ENCODE assay signal across 1 cellular context in the genomic region with DNA sequence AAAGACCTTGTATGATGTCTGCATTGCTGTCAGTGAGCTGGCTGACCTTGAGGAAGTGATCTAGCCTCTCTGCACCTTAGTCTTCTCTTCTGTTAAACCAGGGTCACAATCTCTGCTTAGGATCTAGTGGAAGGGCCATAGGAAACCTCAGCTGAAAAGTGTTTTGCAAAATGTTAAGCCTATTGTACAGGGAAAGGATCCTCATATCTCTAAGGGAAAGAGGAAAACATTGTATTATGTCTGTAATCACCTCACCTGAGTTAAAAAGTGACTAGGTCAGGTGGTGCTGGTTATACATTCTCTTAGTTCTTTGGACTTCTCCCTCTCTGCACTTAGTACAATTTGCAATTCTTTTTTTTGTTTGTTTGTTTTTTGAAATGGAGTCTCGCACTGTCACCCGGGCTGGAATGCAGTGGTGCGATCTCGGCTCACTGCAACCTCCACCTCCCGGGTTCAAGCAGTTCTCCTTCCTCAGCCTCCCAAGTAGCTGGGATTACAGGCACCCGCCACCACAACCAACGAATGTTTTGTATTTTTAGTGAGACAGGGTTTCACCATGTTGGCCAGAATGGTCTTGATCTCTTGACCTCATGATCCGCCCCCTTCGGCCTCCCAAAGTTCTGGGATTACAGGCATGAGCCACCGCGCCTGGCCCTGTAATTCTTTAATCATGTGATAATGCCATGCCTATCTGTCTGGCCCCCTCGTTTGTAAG.
TF ChIP-seq lines count a peak whose summit lies in the region.

No MANE protein-coding gene starts in this region.

TF ChIP-seq in HepG2, 621 proteins besides CTCF, POLR2A, EP300 and RAD21 (continued from another document and continues in another):
- TF ChIP-seq, protein P1, sequence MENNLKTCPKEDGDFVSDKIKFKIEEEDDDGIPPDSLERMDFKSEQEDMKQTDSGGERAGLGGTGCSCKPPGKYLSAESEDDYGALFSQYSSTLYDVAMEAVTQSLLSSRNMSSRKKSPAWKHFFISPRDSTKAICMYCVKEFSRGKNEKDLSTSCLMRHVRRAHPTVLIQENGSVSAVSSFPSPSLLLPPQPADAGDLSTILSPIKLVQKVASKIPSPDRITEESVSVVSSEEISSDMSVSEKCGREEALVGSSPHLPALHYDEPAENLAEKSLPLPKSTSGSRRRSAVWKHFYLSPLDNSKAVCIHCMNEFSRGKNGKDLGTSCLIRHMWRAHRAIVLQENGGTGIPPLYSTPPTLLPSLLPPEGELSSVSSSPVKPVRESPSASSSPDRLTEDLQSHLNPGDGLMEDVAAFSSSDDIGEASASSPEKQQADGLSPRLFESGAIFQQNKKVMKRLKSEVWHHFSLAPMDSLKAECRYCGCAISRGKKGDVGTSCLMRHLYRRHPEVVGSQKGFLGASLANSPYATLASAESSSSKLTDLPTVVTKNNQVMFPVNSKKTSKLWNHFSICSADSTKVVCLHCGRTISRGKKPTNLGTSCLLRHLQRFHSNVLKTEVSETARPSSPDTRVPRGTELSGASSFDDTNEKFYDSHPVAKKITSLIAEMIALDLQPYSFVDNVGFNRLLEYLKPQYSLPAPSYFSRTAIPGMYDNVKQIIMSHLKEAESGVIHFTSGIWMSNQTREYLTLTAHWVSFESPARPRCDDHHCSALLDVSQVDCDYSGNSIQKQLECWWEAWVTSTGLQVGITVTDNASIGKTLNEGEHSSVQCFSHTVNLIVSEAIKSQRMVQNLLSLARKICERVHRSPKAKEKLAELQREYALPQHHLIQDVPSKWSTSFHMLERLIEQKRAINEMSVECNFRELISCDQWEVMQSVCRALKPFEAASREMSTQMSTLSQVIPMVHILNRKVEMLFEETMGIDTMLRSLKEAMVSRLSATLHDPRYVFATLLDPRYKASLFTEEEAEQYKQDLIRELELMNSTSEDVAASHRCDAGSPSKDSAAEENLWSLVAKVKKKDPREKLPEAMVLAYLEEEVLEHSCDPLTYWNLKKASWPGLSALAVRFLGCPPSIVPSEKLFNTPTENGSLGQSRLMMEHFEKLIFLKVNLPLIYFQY (CRISPR knock-in tag; IDR thresholded peaks at IDR 0.05; ENCODE audit: borderline replicate concordance) = peak; percentile 38; the same call in 1 of the 2 replicates
- TF ChIP-seq NFIC (IDR thresholded peaks at IDR 0.05; ENCODE audit: low read length) (peak; percentile 57; the same call in 1 of the 2 replicates), TEAD3 (CRISPR knock-in tag; optimal IDR thresholded peaks at IDR 0.05; ENCODE audit: borderline replicate concordance) (peak; percentile 98), THAP11 (CRISPR knock-in tag; IDR thresholded peaks at IDR 0.05) (peak; percentile 66), ZNF350 (CRISPR knock-in tag; IDR thresholded peaks at IDR 0.05; ENCODE audit: borderline replicate concordance, low read depth) (peak; percentile 75; the same call in 1 of the 2 replicates), ZNF235 (CRISPR knock-in tag; IDR thresholded peaks at IDR 0.05; ENCODE audit: borderline replicate concordance) (no peak; the same call in 1 of the 2 replicates), ZNF451 (CRISPR knock-in tag; IDR thresholded peaks at IDR 0.05) (no peak), ZMYM3 (CRISPR knock-in tag; IDR thresholded peaks at IDR 0.05) (peak; percentile 100), SETDB1 (CRISPR knock-in tag; IDR thresholded peaks at IDR 0.05; ENCODE audit: borderline replicate concordance) (no peak; the same call in 1 of the 2 replicates), ZEB1 (IDR thresholded peaks at IDR 0.05; ENCODE audit: insufficient replicate concordance, low read depth) (peak; percentile 81), ZNF572 (CRISPR knock-in tag; IDR thresholded peaks at IDR 0.05) (no peak), MBNL3 (CRISPR knock-in tag; conservative IDR thresholded peaks at IDR 0.05) (no peak), ZNF205 (CRISPR knock-in tag; IDR thresholded peaks at IDR 0.05) (peak; percentile 24; the same call in 1 of the 2 replicates), NCOA2 (CRISPR knock-in tag; IDR thresholded peaks at IDR 0.05) (peak; percentile 89), GTF3A (CRISPR knock-in tag; conservative IDR thresholded peaks at IDR 0.05) (peak; percentile 87; the same call in 1 of the 2 replicates), ZFP1 (CRISPR knock-in tag; IDR thresholded peaks at IDR 0.05) (peak; percentile 89), ZNF879 (CRISPR knock-in tag; IDR thresholded peaks at IDR 0.05) (0 out of 2 replicates have a peak, but pooled peaks have one; percentile 70), CEBPB (IDR thresholded peaks at IDR 0.05; ENCODE audit: borderline replicate concordance, low read depth, low read length) (no peak), HDAC2 (CRISPR knock-in tag; IDR thresholded peaks at IDR 0.05) (peak; percentile 93), JUN (CRISPR knock-in tag; IDR thresholded peaks at IDR 0.05) (peak; percentile 76), ZNF549 (CRISPR knock-in tag; IDR thresholded peaks at IDR 0.05) (no peak), GFI1 (CRISPR knock-in tag; IDR thresholded peaks at IDR 0.05; ENCODE audit: borderline replicate concordance) (peak; percentile 95), ZKSCAN8 (CRISPR knock-in tag; IDR thresholded peaks at IDR 0.05; ENCODE audit: borderline replicate concordance) (peak; percentile 74), ZSCAN22 (CRISPR knock-in tag; IDR thresholded peaks at IDR 0.05) (peak; percentile 68)
- TF ChIP-seq, protein P2, sequence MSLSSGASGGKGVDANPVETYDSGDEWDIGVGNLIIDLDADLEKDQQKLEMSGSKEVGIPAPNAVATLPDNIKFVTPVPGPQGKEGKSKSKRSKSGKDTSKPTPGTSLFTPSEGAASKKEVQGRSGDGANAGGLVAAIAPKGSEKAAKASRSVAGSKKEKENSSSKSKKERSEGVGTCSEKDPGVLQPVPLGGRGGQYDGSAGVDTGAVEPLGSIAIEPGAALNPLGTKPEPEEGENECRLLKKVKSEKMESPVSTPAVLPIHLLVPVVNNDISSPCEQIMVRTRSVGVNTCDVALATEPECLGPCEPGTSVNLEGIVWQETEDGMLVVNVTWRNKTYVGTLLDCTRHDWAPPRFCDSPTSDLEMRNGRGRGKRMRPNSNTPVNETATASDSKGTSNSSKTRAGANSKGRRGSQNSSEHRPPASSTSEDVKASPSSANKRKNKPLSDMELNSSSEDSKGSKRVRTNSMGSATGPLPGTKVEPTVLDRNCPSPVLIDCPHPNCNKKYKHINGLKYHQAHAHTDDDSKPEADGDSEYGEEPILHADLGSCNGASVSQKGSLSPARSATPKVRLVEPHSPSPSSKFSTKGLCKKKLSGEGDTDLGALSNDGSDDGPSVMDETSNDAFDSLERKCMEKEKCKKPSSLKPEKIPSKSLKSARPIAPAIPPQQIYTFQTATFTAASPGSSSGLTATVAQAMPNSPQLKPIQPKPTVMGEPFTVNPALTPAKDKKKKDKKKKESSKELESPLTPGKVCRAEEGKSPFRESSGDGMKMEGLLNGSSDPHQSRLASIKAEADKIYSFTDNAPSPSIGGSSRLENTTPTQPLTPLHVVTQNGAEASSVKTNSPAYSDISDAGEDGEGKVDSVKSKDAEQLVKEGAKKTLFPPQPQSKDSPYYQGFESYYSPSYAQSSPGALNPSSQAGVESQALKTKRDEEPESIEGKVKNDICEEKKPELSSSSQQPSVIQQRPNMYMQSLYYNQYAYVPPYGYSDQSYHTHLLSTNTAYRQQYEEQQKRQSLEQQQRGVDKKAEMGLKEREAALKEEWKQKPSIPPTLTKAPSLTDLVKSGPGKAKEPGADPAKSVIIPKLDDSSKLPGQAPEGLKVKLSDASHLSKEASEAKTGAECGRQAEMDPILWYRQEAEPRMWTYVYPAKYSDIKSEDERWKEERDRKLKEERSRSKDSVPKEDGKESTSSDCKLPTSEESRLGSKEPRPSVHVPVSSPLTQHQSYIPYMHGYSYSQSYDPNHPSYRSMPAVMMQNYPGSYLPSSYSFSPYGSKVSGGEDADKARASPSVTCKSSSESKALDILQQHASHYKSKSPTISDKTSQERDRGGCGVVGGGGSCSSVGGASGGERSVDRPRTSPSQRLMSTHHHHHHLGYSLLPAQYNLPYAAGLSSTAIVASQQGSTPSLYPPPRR (CRISPR knock-in tag; IDR thresholded peaks at IDR 0.05; ENCODE audit: borderline replicate concordance) = peak; percentile 63; the same call in 1 of the 2 replicates
- TF ChIP-seq, protein P3, sequence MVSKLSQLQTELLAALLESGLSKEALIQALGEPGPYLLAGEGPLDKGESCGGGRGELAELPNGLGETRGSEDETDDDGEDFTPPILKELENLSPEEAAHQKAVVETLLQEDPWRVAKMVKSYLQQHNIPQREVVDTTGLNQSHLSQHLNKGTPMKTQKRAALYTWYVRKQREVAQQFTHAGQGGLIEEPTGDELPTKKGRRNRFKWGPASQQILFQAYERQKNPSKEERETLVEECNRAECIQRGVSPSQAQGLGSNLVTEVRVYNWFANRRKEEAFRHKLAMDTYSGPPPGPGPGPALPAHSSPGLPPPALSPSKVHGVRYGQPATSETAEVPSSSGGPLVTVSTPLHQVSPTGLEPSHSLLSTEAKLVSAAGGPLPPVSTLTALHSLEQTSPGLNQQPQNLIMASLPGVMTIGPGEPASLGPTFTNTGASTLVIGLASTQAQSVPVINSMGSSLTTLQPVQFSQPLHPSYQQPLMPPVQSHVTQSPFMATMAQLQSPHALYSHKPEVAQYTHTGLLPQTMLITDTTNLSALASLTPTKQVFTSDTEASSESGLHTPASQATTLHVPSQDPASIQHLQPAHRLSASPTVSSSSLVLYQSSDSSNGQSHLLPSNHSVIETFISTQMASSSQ (IDR thresholded peaks at IDR 0.05; ENCODE audit: low read depth) = peak; percentile 98
- TF ChIP-seq, protein P3 (CRISPR knock-in tag; IDR thresholded peaks at IDR 0.05; ENCODE audit: borderline replicate concordance) = peak; percentile 98
- TF ChIP-seq, protein P4, sequence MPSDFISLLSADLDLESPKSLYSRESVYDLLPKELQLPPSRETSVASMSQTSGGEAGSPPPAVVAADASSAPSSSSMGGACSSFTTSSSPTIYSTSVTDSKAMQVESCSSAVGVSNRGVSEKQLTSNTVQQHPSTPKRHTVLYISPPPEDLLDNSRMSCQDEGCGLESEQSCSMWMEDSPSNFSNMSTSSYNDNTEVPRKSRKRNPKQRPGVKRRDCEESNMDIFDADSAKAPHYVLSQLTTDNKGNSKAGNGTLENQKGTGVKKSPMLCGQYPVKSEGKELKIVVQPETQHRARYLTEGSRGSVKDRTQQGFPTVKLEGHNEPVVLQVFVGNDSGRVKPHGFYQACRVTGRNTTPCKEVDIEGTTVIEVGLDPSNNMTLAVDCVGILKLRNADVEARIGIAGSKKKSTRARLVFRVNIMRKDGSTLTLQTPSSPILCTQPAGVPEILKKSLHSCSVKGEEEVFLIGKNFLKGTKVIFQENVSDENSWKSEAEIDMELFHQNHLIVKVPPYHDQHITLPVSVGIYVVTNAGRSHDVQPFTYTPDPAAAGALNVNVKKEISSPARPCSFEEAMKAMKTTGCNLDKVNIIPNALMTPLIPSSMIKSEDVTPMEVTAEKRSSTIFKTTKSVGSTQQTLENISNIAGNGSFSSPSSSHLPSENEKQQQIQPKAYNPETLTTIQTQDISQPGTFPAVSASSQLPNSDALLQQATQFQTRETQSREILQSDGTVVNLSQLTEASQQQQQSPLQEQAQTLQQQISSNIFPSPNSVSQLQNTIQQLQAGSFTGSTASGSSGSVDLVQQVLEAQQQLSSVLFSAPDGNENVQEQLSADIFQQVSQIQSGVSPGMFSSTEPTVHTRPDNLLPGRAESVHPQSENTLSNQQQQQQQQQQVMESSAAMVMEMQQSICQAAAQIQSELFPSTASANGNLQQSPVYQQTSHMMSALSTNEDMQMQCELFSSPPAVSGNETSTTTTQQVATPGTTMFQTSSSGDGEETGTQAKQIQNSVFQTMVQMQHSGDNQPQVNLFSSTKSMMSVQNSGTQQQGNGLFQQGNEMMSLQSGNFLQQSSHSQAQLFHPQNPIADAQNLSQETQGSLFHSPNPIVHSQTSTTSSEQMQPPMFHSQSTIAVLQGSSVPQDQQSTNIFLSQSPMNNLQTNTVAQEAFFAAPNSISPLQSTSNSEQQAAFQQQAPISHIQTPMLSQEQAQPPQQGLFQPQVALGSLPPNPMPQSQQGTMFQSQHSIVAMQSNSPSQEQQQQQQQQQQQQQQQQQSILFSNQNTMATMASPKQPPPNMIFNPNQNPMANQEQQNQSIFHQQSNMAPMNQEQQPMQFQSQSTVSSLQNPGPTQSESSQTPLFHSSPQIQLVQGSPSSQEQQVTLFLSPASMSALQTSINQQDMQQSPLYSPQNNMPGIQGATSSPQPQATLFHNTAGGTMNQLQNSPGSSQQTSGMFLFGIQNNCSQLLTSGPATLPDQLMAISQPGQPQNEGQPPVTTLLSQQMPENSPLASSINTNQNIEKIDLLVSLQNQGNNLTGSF (CRISPR knock-in tag; IDR thresholded peaks at IDR 0.05) = no peak
- TF ChIP-seq, protein P5, sequence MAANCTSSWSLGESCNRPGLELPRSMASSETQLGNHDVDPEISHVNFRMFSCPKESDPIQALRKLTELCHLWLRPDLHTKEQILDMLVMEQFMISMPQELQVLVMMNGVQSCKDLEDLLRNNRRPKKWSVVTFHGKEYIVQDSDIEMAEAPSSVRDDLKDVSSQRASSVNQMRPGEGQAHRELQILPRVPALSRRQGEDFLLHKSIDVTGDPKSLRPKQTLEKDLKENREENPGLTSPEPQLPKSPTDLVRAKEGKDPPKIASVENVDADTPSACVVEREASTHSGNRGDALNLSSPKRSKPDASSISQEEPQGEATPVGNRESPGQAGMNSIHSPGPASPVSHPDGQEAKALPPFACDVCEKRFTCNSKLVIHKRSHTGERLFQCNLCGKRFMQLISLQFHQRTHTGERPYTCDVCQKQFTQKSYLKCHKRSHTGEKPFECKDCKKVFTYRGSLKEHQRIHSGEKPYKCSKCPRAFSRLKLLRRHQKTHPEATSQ (CRISPR knock-in tag; IDR thresholded peaks at IDR 0.05; ENCODE audit: borderline replicate concordance) = 0 out of 2 replicates have a peak, but pooled peaks have one; percentile 41
- TF ChIP-seq, protein P6, sequence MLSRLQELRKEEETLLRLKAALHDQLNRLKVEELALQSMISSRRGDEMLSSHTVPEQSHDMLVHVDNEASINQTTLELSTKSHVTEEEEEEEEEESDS (CRISPR knock-in tag; IDR thresholded peaks at IDR 0.05; ENCODE audit: borderline replicate concordance) = no peak
- TF ChIP-seq, protein P7, sequence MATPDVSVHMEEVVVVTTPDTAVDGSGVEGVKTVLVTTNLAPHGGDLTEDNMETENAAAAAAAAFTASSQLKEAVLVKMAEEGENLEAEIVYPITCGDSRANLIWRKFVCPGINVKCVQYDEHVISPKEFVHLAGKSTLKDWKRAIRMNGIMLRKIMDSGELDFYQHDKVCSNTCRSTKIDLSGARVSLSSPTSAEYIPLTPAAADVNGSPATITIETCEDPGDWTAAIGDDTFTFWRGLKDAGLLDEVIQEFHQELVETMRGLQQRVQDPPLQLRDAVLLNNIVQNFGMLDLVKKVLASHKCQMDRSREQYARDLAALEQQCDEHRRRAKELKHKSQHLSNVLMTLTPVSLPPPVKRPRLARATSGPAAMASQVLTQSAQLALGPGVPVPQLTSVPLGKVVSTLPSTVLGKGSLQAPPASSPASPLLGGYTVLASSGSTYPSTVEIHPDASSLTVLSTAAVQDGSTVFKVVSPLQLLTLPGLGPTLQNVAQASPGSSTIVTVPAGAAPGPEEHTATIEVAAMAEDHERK (CRISPR knock-in tag; IDR thresholded peaks at IDR 0.05; ENCODE audit: low read depth) = peak; percentile 20; the same call in 1 of the 2 replicates
